In genomic region chr17:29640981-29641642, GRCh38 we compare ENCODE assay signal across 13 cellular contexts. TPM values are rescaled to one million over a fixed set of nuclear protein-coding genes. Genes with fewer than 3 reads are reported as not detected.
DNase-seq lines count a peak whose midpoint lies in the region; ATAC-seq, FAIRE-seq and TF ChIP-seq lines count a peak whose summit lies in the region.
"Had no signal": no experiment of that assay in that cellular context is flagged by ENCODE, and none has a peak within 500 bp of the region (broad histone marks: within the 10 kb centered on the region; RNA-seq: fewer than 3 reads in every experiment).

No MANE protein-coding gene starts in this region.

- POLR2A ChIA-PET in HepG2 (lab: Yijun Ruan, JAX), result no interaction called here
- POLR2A ChIA-PET in naive thymus-derived CD4-positive, alpha-beta T cell (lab: Charles Lee), result interaction anchor here (0.7 kb wide), 1 partner anchor 32 kb away, joined by 3 read pairs; no protein-coding TSS in a partner anchor

- H4K20me1 ChIP-seq in HepG2 (ENCODE audit: insufficient read depth, low read length) (no peaks in the 10 kb centered on the region), mammary epithelial cell (ENCODE audit: insufficient read depth, low read length) (no peaks in the 10 kb centered on the region)

- H3K56ac ChIP-seq in mesendoderm (ENCODE audit: low read length), result no peak overlapping the region

- no peaks in the 10 kb centered on the region for H3K27me3 Mint-ChIP-seq in naive thymus-derived CD4-positive, alpha-beta T cell
- H3K27me3 Mint-ChIP-seq: CD4-positive, alpha-beta memory T cell had no signal

- TF ChIP-seq RAD21 in liver (IDR thresholded peaks at IDR 0.05) (no peak), HepG2 (CRISPR knock-in tag; IDR thresholded peaks at IDR 0.05) (no peak)

- TF ChIP-seq EP300 in HepG2 (IDR thresholded peaks at IDR 0.05; ENCODE audit: low read depth in 2 of 2, low read length in 2 of 2) (no peak), HepG2 (CRISPR knock-in tag; IDR thresholded peaks at IDR 0.05; ENCODE audit: borderline replicate concordance) (no peak)

- peaks cover 0 to 35% (median 22%) of the 10 kb centered on the region in 7 donors for H3K4me1 Mint-ChIP-seq in naive thymus-derived CD4-positive, alpha-beta T cell

- intact Hi-C loops in HepG2 (cut with micrococcal nuclease; ENCODE audit: unreplicated experiment), result no loop called here
- intact Hi-C loops in mammary epithelial cell (cut with micrococcal nuclease), result no loop called here
- intact Hi-C loops in naive thymus-derived CD4-positive, alpha-beta T cell (cut with micrococcal nuclease), result loop anchor here (5.0 kb wide), 2 partner anchors 36 to 381 kb away; no protein-coding TSS in a partner anchor
- intact Hi-C loops in uterus (cut with DNase I; ENCODE audit: low total_unique reads), result no loop called here

- 85% methylated on average over 7 of the region's 7 CpGs for WGBS in liver
- 96% methylated on average over 7 of the region's 7 CpGs for WGBS in HepG2 (ENCODE audit: low lambda C conversion rate)
- WGBS in mammary epithelial cell (ENCODE audit: low coverage, missing lambda C conversion rate), result 93% methylated on average over 7 of the region's 7 CpGs
- WGBS in mesendoderm (ENCODE audit: extremely low coverage, insufficient coverage, low lambda C conversion rate), result no CpG with 5 or more reads among the region's 7 CpGs

- no peak overlapping the region for H3K4me2 ChIP-seq in HepG2 (ENCODE audit: low read depth, low read length)
- no peak overlapping the region for H3K4me2 ChIP-seq in mammary epithelial cell (ENCODE audit: insufficient read depth, low read depth, low read length)
- no peak overlapping the region for H3K4me2 ChIP-seq in mesendoderm (ENCODE audit: low read length)

- H3K27ac ChIP-seq in liver (ENCODE audit: low read depth in 1 of 2, low read length in 2 of 2) (no peak overlapping the region), HepG2 (ENCODE audit: extremely low read length, insufficient read depth, low read length) (no peak overlapping the region), mammary epithelial cell (ENCODE audit: insufficient read depth, low read depth, low read length) (peak overlapping the region; percentile 53), uterus (peak overlapping the region; percentile 80 to 82), mesendoderm (ENCODE audit: low read depth, low read length) (no peak overlapping the region)
- no peak overlapping the region for H3K27ac ChIP-seq in naive thymus-derived CD4-positive, alpha-beta T cell (ENCODE audit: low read depth, low read length)

- no peak overlapping the region for H4K5ac ChIP-seq in mesendoderm (ENCODE audit: low read length)

- BruUV-seq in HepG2 (replicated peaks; lab: Mats Ljungman, UMichigan) (no TSS peak), mammary epithelial cell (replicated peaks; lab: Mats Ljungman, UMichigan) (no TSS peak)

- ATAC-seq in HepG2, result no peak
- no peak for ATAC-seq in naive thymus-derived CD4-positive, alpha-beta T cell

- H3K9ac ChIP-seq in liver (ENCODE audit: low read depth in 1 of 2, low read length in 2 of 2) (no peak overlapping the region), HepG2 (ENCODE audit: insufficient read depth, low read depth, low read length) (no peak overlapping the region), mammary epithelial cell (ENCODE audit: insufficient read depth, low read length) (peak overlapping the region; percentile 43), mesendoderm (ENCODE audit: low read length) (no peak overlapping the region)

- no peak for TF ChIP-seq CTCF in liver (IDR thresholded peaks at IDR 0.05; ENCODE audit: low read depth, low read length, missing input control)
- no peak for TF ChIP-seq CTCF in HepG2 (CRISPR knock-in tag; IDR thresholded peaks at IDR 0.05)
- no peak for TF ChIP-seq CTCF in mammary epithelial cell (conservative IDR thresholded peaks at IDR 0.05 in 1 of 2, IDR thresholded peaks at IDR 0.05 in 1 of 2; ENCODE audit: extremely low read depth in 1 of 2, insufficient read depth in 1 of 2, low read depth in 1 of 2, low read length in 2 of 2)
- no peak for TF ChIP-seq CTCF in uterus (IDR thresholded peaks at IDR 0.05)

- no peak overlapping the region for H4K8ac ChIP-seq in mesendoderm (ENCODE audit: low read depth, low read length)

- H2AFZ ChIP-seq in HepG2 (ENCODE audit: low read length) (no peak overlapping the region), mammary epithelial cell (ENCODE audit: low read depth, low read length) (no peak overlapping the region)

- DNase-seq in HepG2 (ENCODE audit: low spot score), result no peak
- DNase-seq in mammary epithelial cell, result no peak
- DNase-seq in naive thymus-derived CD4-positive, alpha-beta T cell, result no peak
- DNase-seq in uterus, result no peak
- DNase-seq in NCI-H510A (lab: John Stamatoyannopoulos, UW), result no peak
- no peak for DNase-seq in kidney tubule cell (ENCODE audit: low spot score)
- DNase-seq in mesendoderm, result no peak
- DNase-seq: CD4-positive, alpha-beta memory T cell; NCI-H1694; T-helper 2 cell had no signal

- no peak overlapping the region for H3K4ac ChIP-seq in mesendoderm (ENCODE audit: low read depth, low read length)

- H2BK15ac ChIP-seq in mesendoderm (replicated peaks; ENCODE audit: low read depth), result no peak overlapping the region

- H3K4me3 ChIP-seq in liver (ENCODE audit: low read depth in 1 of 3, low read length in 3 of 3), result no peak overlapping the region
- H3K4me3 ChIP-seq in HepG2 (replicated peaks in 1 of 3; ENCODE audit: insufficient read depth in 1 of 3, low read depth in 2 of 3, low read length in 3 of 3), result no peak overlapping the region
- H3K4me3 ChIP-seq in mammary epithelial cell (replicated peaks in 1 of 3; ENCODE audit: insufficient read depth in 1 of 3, low read depth in 2 of 3, low read length in 3 of 3), result no peak overlapping the region
- H3K4me3 ChIP-seq in naive thymus-derived CD4-positive, alpha-beta T cell (ENCODE audit: low read length), result no peak overlapping the region
- H3K4me3 ChIP-seq in uterus, result no peak overlapping the region
- H3K4me3 ChIP-seq in mesendoderm (ENCODE audit: low read length), result no peak overlapping the region

- H2BK5ac ChIP-seq in mesendoderm (ENCODE audit: low read length), result no peak overlapping the region

- FAIRE-seq in HepG2 (lab: Jason Lieb, UNC), result no peak
- FAIRE-seq: bronchial epithelial cell, urothelium cell line had no signal

- H3K9me3 ChIP-seq in liver (ENCODE audit: control insufficient read depth in 4 of 4, low read length in 3 of 4) (no peaks in the 10 kb centered on the region), HepG2 (ENCODE audit: low read length) (no peaks in the 10 kb centered on the region), mammary epithelial cell (replicated peaks; ENCODE audit: insufficient read depth, low read length) (no peaks in the 10 kb centered on the region), uterus (no peaks in the 10 kb centered on the region)
- no peaks in the 10 kb centered on the region for H3K9me3 ChIP-seq in naive thymus-derived CD4-positive, alpha-beta T cell (ENCODE audit: control insufficient read depth in 2 of 3, low read length in 3 of 3)

- H3K4me1 ChIP-seq in liver (ENCODE audit: control insufficient read depth in 4 of 4, insufficient read depth in 4 of 4, low read length in 3 of 4), result peaks cover 0 to 7% (median under 1%) of the 10 kb centered on the region in 4 donors
- H3K4me1 ChIP-seq in HepG2 (ENCODE audit: insufficient read depth, low read length), result peaks cover 21% of the 10 kb centered on the region
- H3K4me1 ChIP-seq in mammary epithelial cell (ENCODE audit: insufficient read depth, low read length), result peaks cover 25% of the 10 kb centered on the region
- no peaks in the 10 kb centered on the region for H3K4me1 ChIP-seq in naive thymus-derived CD4-positive, alpha-beta T cell (ENCODE audit: control insufficient read depth in 2 of 2, insufficient read depth in 2 of 2, low read length in 2 of 2)
- peaks cover 6 to 13% of the 10 kb centered on the region in 2 donors for H3K4me1 ChIP-seq in uterus
- no peaks in the 10 kb centered on the region for H3K4me1 ChIP-seq in mesendoderm (ENCODE audit: control insufficient read depth, low read depth, low read length)

- CTCF ChIA-PET in HepG2 (lab: Yijun Ruan, JAX; ENCODE audit: low intra/inter-chr PET ratio, low total read pairs), result interaction anchor here (2.1 kb wide), 1 partner anchor 138 kb away, joined by 34 read pairs; no protein-coding TSS in a partner anchor
- CTCF ChIA-PET in mammary epithelial cell (lab: Charles Lee; ENCODE audit: low non-redundant PET), result no interaction called here
- CTCF ChIA-PET in naive thymus-derived CD4-positive, alpha-beta T cell (lab: Charles Lee), result interaction anchor here (0.6 to 7.6 kb wide), 4 partner anchors 12 to 169 kb away, joined by 3 to 122 read pairs (median 4); no protein-coding TSS in a partner anchor

- TF ChIP-seq POLR2A in HepG2 (IDR thresholded peaks at IDR 0.05; ENCODE audit: insufficient read depth in 1 of 2, low read depth in 2 of 2, low read length in 2 of 2) (no peak), uterus (IDR thresholded peaks at IDR 0.05) (no peak)

- dilution Hi-C loops in mammary epithelial cell (cut with HindIII; ENCODE audit: low sequenced_read_pairs), result no loop called here

- H3K18ac ChIP-seq in mesendoderm (ENCODE audit: low read length), result no peak overlapping the region

- no peak overlapping the region for H2BK120ac ChIP-seq in mesendoderm (ENCODE audit: low read depth, low read length)

- H3K36me3 Mint-ChIP-seq in naive thymus-derived CD4-positive, alpha-beta T cell, result peaks cover 0 to 20% (median 16%) of the 10 kb centered on the region in 5 donors

- H3K4me3 Mint-ChIP-seq in naive thymus-derived CD4-positive, alpha-beta T cell, result no peak overlapping the region
- H3K4me3 Mint-ChIP-seq: CD4-positive, alpha-beta memory T cell had no signal

- no peak overlapping the region for H3K23ac ChIP-seq in mesendoderm (ENCODE audit: low read length)

- no peak overlapping the region for H2AK5ac ChIP-seq in mesendoderm (ENCODE audit: low read length)

- H3K9me3 Mint-ChIP-seq in naive thymus-derived CD4-positive, alpha-beta T cell, result peaks cover 0 to 2% (median 0%) of the 10 kb centered on the region in 11 donors
- H3K9me3 Mint-ChIP-seq: CD4-positive, alpha-beta memory T cell had no signal

- H3K79me2 ChIP-seq in HepG2 (ENCODE audit: insufficient read depth, low read length) (no peaks in the 10 kb centered on the region), mammary epithelial cell (ENCODE audit: insufficient read depth, low read length) (no peaks in the 10 kb centered on the region), mesendoderm (ENCODE audit: control insufficient read depth, insufficient read depth, low read length) (no peaks in the 10 kb centered on the region)

- H3K36me3 ChIP-seq in liver (ENCODE audit: control insufficient read depth in 4 of 4, insufficient read depth in 3 of 4, low read depth in 1 of 4, low read length in 3 of 4), result peaks cover 0 to 6% (median 3%) of the 10 kb centered on the region in 4 donors
- H3K36me3 ChIP-seq in HepG2 (replicated peaks in 1 of 2; ENCODE audit: control insufficient read depth in 1 of 2, insufficient read depth in 2 of 2, low read length in 2 of 2), result peaks cover under 1 to 5% of the 10 kb centered on the region in 2 experiments; a peak in 3 of 5 replicates
- no peaks in the 10 kb centered on the region for H3K36me3 ChIP-seq in mammary epithelial cell (ENCODE audit: insufficient read depth, low read length)
- H3K36me3 ChIP-seq in naive thymus-derived CD4-positive, alpha-beta T cell (ENCODE audit: control insufficient read depth in 2 of 3, insufficient read depth in 3 of 3, low read length in 3 of 3), result peaks cover 0 to 49% (median 3%) of the 10 kb centered on the region in 3 experiments
- no peaks in the 10 kb centered on the region for H3K36me3 ChIP-seq in uterus
- H3K36me3 ChIP-seq in mesendoderm (ENCODE audit: control insufficient read depth, insufficient read depth, low read length), result no peaks in the 10 kb centered on the region

- no peaks in the 10 kb centered on the region for H3K27me3 ChIP-seq in liver (ENCODE audit: control insufficient read depth in 4 of 4, insufficient read depth in 4 of 4, low read length in 3 of 4)
- no peaks in the 10 kb centered on the region for H3K27me3 ChIP-seq in HepG2 (ENCODE audit: control insufficient read depth in 1 of 2, insufficient read depth in 2 of 2, low read length in 2 of 2)
- no peaks in the 10 kb centered on the region for H3K27me3 ChIP-seq in mammary epithelial cell (ENCODE audit: insufficient read depth, low read length)
- H3K27me3 ChIP-seq in naive thymus-derived CD4-positive, alpha-beta T cell (ENCODE audit: control insufficient read depth in 2 of 2, insufficient read depth in 2 of 2, low read length in 2 of 2), result no peaks in the 10 kb centered on the region
- no peaks in the 10 kb centered on the region for H3K27me3 ChIP-seq in uterus
- H3K27me3 ChIP-seq in mesendoderm (ENCODE audit: insufficient read depth, low read length, poor library complexity), result no peaks in the 10 kb centered on the region

- peak overlapping the region in 8 of 9 donors; percentile 55 to 88 (median 75) for H3K27ac Mint-ChIP-seq in naive thymus-derived CD4-positive, alpha-beta T cell

- in situ Hi-C loops in HepG2 (cut with HindIII; ENCODE audit: extremely low pct_ligation_motif_present, low pct_unique_long_range_greater_than_20kb), result no loop called here
- in situ Hi-C loops in mammary epithelial cell (cut with MboI; ENCODE audit: low sequenced_read_pairs in 2 of 2), result loop anchor here (10.0 to 25.0 kb wide), 2 partner anchors 134 to 296 kb away; partner anchors contain the start of genes EFCAB5 (in 1 of the 2) and SSH2 (in 1 of the 2)

- H3K79me1 ChIP-seq in mesendoderm (ENCODE audit: low read length), result no peaks in the 10 kb centered on the region

RNA-seq across cellular contexts. Expression of gene CORO6, which starts 18.4 kb away (rescaled TPM):
- total RNA-seq in liver (1 to 10 TPM in 1 of 2 donors, under 1 TPM in 1; 0.23 to 3.0 TPM), HepG2 (2016; rRNA removed; fragmentation: Illumina TruSeq; extraction: Trizol) (0.42 TPM in 1 of 2 replicates, not detected in the other), mammary epithelial cell (1 to 10 TPM; 6.3 to 9.8 TPM), uterus (1 to 10 TPM; 3.8 to 7.8 (median 5.1) TPM)
- polyA plus RNA-seq in liver (under 1 TPM; 0.44 to 0.75 TPM), HepG2 (2011; rRNA removed) (0.82 and 1.2 TPM in 2 replicates), mammary epithelial cell (4.0 TPM)
- total RNA-seq in HepG2 (2016; cell fraction: cytosol; rRNA removed; fragmentation: Illumina TruSeq; extraction: Trizol; ENCODE audit: low read depth), result 0.10 TPM in 1 of 2 replicates, not detected in the other
- total RNA-seq in HepG2 (2016; cell fraction: insoluble cytoplasmic fraction; rRNA removed; fragmentation: Illumina TruSeq; extraction: Trizol), result 0.15 and 0.39 TPM in 2 replicates
- 0.14 TPM in 1 of 2 replicates, not detected in the other for total RNA-seq in HepG2 (2016; cell fraction: membrane; rRNA removed; fragmentation: Illumina TruSeq; extraction: Trizol)
- total RNA-seq in HepG2 (2016; cell fraction: nucleus; rRNA removed; fragmentation: Illumina TruSeq; extraction: Trizol), result 0.38 and 0.71 TPM in 2 replicates
- polyA plus RNA-seq in HepG2 (2011; cell fraction: cytosol; rRNA removed), result 0.20 and 0.22 TPM in 2 replicates
- polyA plus RNA-seq in HepG2 (2011; cell fraction: nucleus; rRNA removed), result 10.2 and 12.8 TPM in 2 replicates
- 0.16 and 0.25 TPM in 2 replicates for polyA plus RNA-seq in HepG2 (2012)
- 0.12 TPM in 1 of 2 replicates, not detected in the other for polyA plus RNA-seq in HepG2 (2016; cell fraction: cytosol; fragmentation: Illumina TruSeq; extraction: Trizol; ENCODE audit: low read depth)
- 0.20 TPM in 1 of 2 replicates, not detected in the other for polyA plus RNA-seq in HepG2 (2016; cell fraction: insoluble cytoplasmic fraction; fragmentation: Illumina TruSeq; extraction: Trizol; ENCODE audit: low read depth)
- polyA plus RNA-seq in HepG2 (2016; cell fraction: membrane; fragmentation: Illumina TruSeq; extraction: Trizol; ENCODE audit: low read depth), result not detected in 2 replicates
- polyA plus RNA-seq in HepG2 (2016; cell fraction: nucleus; fragmentation: Illumina TruSeq; extraction: Trizol; ENCODE audit: insufficient read depth, low read depth), result 0.96 and 2.4 TPM in 2 replicates
- polyA minus RNA-seq in HepG2 (2011; rRNA and poly(A)+ RNA removed; ENCODE audit: low replicate concordance), result 4.6 TPM in 1 of 2 replicates, not detected in the other
- not detected in 2 replicates for polyA minus RNA-seq in HepG2 (2011; cell fraction: cytosol; rRNA and poly(A)+ RNA removed)
- polyA minus RNA-seq in HepG2 (2011; cell fraction: nucleus; rRNA and poly(A)+ RNA removed), result 0.50 and 0.52 TPM in 2 replicates
- 8.9 TPM for polyA minus RNA-seq in mammary epithelial cell
- total RNA-seq in naive thymus-derived CD4-positive, alpha-beta T cell, result 1 to 10 TPM; 1.4 to 3.1 (median 1.7) TPM
- under 1 TPM; 0.15 to 0.35 TPM for polyA plus RNA-seq in naive thymus-derived CD4-positive, alpha-beta T cell
- 0.62 TPM for polyA plus RNA-seq in mesendoderm (2013, experiment 1 of 2)
- polyA plus RNA-seq in mesendoderm (2013, experiment 2 of 2), result 0.60 TPM
- polyA plus RNA-seq: CD4-positive, alpha-beta memory T cell had no signal

RNA-seq across cellular contexts. Expression of gene ANKRD13B, which starts 48.2 kb away (rescaled TPM):
- total RNA-seq in liver (1 to 10 TPM in 1 of 2 donors, under 1 TPM in 1; 0.50 to 1.6 TPM), HepG2 (2016; rRNA removed; fragmentation: Illumina TruSeq; extraction: Trizol) (1.6 and 1.7 TPM in 2 replicates), mammary epithelial cell (10 to 100 TPM; 10.0 to 18.6 TPM), uterus (10 to 100 TPM in 3 of 4 donors, 1 to 10 TPM in 1; 2.8 to 17.0 (median 12.7) TPM)
- polyA plus RNA-seq in liver (under 1 TPM; 0.06 to 0.52 TPM), HepG2 (2011; rRNA removed) (1.8 and 2.2 TPM in 2 replicates), mammary epithelial cell (8.5 TPM)
- total RNA-seq in HepG2 (2016; cell fraction: cytosol; rRNA removed; fragmentation: Illumina TruSeq; extraction: Trizol; ENCODE audit: low read depth), result 0.71 and 0.79 TPM in 2 replicates
- total RNA-seq in HepG2 (2016; cell fraction: insoluble cytoplasmic fraction; rRNA removed; fragmentation: Illumina TruSeq; extraction: Trizol), result 0.76 and 1.6 TPM in 2 replicates
- total RNA-seq in HepG2 (2016; cell fraction: membrane; rRNA removed; fragmentation: Illumina TruSeq; extraction: Trizol), result 1.5 and 1.9 TPM in 2 replicates
- 2.0 and 2.4 TPM in 2 replicates for total RNA-seq in HepG2 (2016; cell fraction: nucleus; rRNA removed; fragmentation: Illumina TruSeq; extraction: Trizol)
- polyA plus RNA-seq in HepG2 (2011; cell fraction: cytosol; rRNA removed), result 0.83 and 1.4 TPM in 2 replicates
- 9.9 and 14.7 TPM in 2 replicates for polyA plus RNA-seq in HepG2 (2011; cell fraction: nucleus; rRNA removed)
- 1.2 and 2.1 TPM in 2 replicates for polyA plus RNA-seq in HepG2 (2012)
- 0.67 and 0.84 TPM in 2 replicates for polyA plus RNA-seq in HepG2 (2016; cell fraction: cytosol; fragmentation: Illumina TruSeq; extraction: Trizol; ENCODE audit: low read depth)
- 1.7 and 2.2 TPM in 2 replicates for polyA plus RNA-seq in HepG2 (2016; cell fraction: insoluble cytoplasmic fraction; fragmentation: Illumina TruSeq; extraction: Trizol; ENCODE audit: low read depth)
- polyA plus RNA-seq in HepG2 (2016; cell fraction: membrane; fragmentation: Illumina TruSeq; extraction: Trizol; ENCODE audit: low read depth), result 1.7 and 1.9 TPM in 2 replicates
- 6.1 and 8.4 TPM in 2 replicates for polyA plus RNA-seq in HepG2 (2016; cell fraction: nucleus; fragmentation: Illumina TruSeq; extraction: Trizol; ENCODE audit: insufficient read depth, low read depth)
- polyA minus RNA-seq in HepG2 (2011; rRNA and poly(A)+ RNA removed; ENCODE audit: low replicate concordance), result 3.0 and 21.2 TPM in 2 replicates
- 1.5 and 1.8 TPM in 2 replicates for polyA minus RNA-seq in HepG2 (2011; cell fraction: cytosol; rRNA and poly(A)+ RNA removed)
- 0.75 and 1.8 TPM in 2 replicates for polyA minus RNA-seq in HepG2 (2011; cell fraction: nucleus; rRNA and poly(A)+ RNA removed)
- polyA minus RNA-seq in mammary epithelial cell, result 11.4 TPM
- 1 to 10 TPM in 3 of 5 experiments, under 1 TPM in 2; 0.70 to 9.8 (median 1.5) TPM for total RNA-seq in naive thymus-derived CD4-positive, alpha-beta T cell
- polyA plus RNA-seq in naive thymus-derived CD4-positive, alpha-beta T cell, result under 1 TPM in 1 of 2 donors, not detected in 1; 0.51 TPM
- 6.2 TPM for polyA plus RNA-seq in mesendoderm (2013, experiment 1 of 2)
- 6.2 TPM for polyA plus RNA-seq in mesendoderm (2013, experiment 2 of 2)
- polyA plus RNA-seq: CD4-positive, alpha-beta memory T cell had no signal

RNA-seq across cellular contexts. Expression of gene GIT1, which starts 51.7 kb away (rescaled TPM):
- 10 to 100 TPM in 1 of 2 donors, 1 to 10 TPM in 1; 4.3 to 11.1 TPM for total RNA-seq in liver
- 1 to 10 TPM; 2.2 to 5.4 TPM for polyA plus RNA-seq in liver
- 12.9 and 14.2 TPM in 2 replicates for total RNA-seq in HepG2 (2016; rRNA removed; fragmentation: Illumina TruSeq; extraction: Trizol)
- total RNA-seq in HepG2 (2016; cell fraction: cytosol; rRNA removed; fragmentation: Illumina TruSeq; extraction: Trizol; ENCODE audit: low read depth), result 6.7 and 9.1 TPM in 2 replicates
- total RNA-seq in HepG2 (2016; cell fraction: insoluble cytoplasmic fraction; rRNA removed; fragmentation: Illumina TruSeq; extraction: Trizol), result 11.3 and 13.5 TPM in 2 replicates
- 23.5 and 27.1 TPM in 2 replicates for total RNA-seq in HepG2 (2016; cell fraction: membrane; rRNA removed; fragmentation: Illumina TruSeq; extraction: Trizol)
- 11.7 and 17.3 TPM in 2 replicates for total RNA-seq in HepG2 (2016; cell fraction: nucleus; rRNA removed; fragmentation: Illumina TruSeq; extraction: Trizol)
- 30.8 and 31.5 TPM in 2 replicates for polyA plus RNA-seq in HepG2 (2011; rRNA removed)
- 17.1 and 24.2 TPM in 2 replicates for polyA plus RNA-seq in HepG2 (2011; cell fraction: cytosol; rRNA removed)
- polyA plus RNA-seq in HepG2 (2011; cell fraction: nucleus; rRNA removed), result 56.8 and 69.2 TPM in 2 replicates
- 15.9 and 22.4 TPM in 2 replicates for polyA plus RNA-seq in HepG2 (2012)
- polyA plus RNA-seq in HepG2 (2016; cell fraction: cytosol; fragmentation: Illumina TruSeq; extraction: Trizol; ENCODE audit: low read depth), result 12.0 and 13.0 TPM in 2 replicates
- polyA plus RNA-seq in HepG2 (2016; cell fraction: insoluble cytoplasmic fraction; fragmentation: Illumina TruSeq; extraction: Trizol; ENCODE audit: low read depth), result 17.0 and 22.9 TPM in 2 replicates
- 26.3 and 34.9 TPM in 2 replicates for polyA plus RNA-seq in HepG2 (2016; cell fraction: membrane; fragmentation: Illumina TruSeq; extraction: Trizol; ENCODE audit: low read depth)
- polyA plus RNA-seq in HepG2 (2016; cell fraction: nucleus; fragmentation: Illumina TruSeq; extraction: Trizol; ENCODE audit: insufficient read depth, low read depth), result 31.9 and 33.9 TPM in 2 replicates
- 51.4 and 110 TPM in 2 replicates for polyA minus RNA-seq in HepG2 (2011; rRNA and poly(A)+ RNA removed; ENCODE audit: low replicate concordance)
- 17.5 and 20.2 TPM in 2 replicates for polyA minus RNA-seq in HepG2 (2011; cell fraction: cytosol; rRNA and poly(A)+ RNA removed)
- polyA minus RNA-seq in HepG2 (2011; cell fraction: nucleus; rRNA and poly(A)+ RNA removed), result 22.8 and 25.5 TPM in 2 replicates
- 10 to 100 TPM; 41.8 to 83.4 TPM for total RNA-seq in mammary epithelial cell
- polyA plus RNA-seq in mammary epithelial cell, result 52.2 TPM
- polyA minus RNA-seq in mammary epithelial cell, result 112 TPM
- total RNA-seq in naive thymus-derived CD4-positive, alpha-beta T cell, result 10 to 100 TPM; 42.5 to 76.3 (median 62.4) TPM
- 10 to 100 TPM in 1 of 2 donors, 1 to 10 TPM in 1; 6.8 to 20.0 TPM for polyA plus RNA-seq in naive thymus-derived CD4-positive, alpha-beta T cell
- 10 to 100 TPM; 13.1 to 75.0 (median 22.9) TPM for total RNA-seq in uterus
- 34.9 TPM for polyA plus RNA-seq in mesendoderm (2013, experiment 1 of 2)
- polyA plus RNA-seq in mesendoderm (2013, experiment 2 of 2), result 38.2 TPM

Comparison
In these comparisons a context has a peak if more than half of its experiments do, and no peak if none do; other contexts are left out.
1. H3K27ac ChIP-seq: peak in mammary epithelial cell (single experiment) and uterus (2 of 2); none in liver (0 of 2), HepG2 (single experiment), naive thymus-derived CD4-positive, alpha-beta T cell (single experiment) and mesendoderm (single experiment).
2. intact Hi-C loops: an anchor here in naive thymus-derived CD4-positive, alpha-beta T cell (5.0 kb wide); none called in HepG2, mammary epithelial cell and uterus.